Comparison of ENCODE assay signal across 9 cellular contexts in the genomic region with DNA sequence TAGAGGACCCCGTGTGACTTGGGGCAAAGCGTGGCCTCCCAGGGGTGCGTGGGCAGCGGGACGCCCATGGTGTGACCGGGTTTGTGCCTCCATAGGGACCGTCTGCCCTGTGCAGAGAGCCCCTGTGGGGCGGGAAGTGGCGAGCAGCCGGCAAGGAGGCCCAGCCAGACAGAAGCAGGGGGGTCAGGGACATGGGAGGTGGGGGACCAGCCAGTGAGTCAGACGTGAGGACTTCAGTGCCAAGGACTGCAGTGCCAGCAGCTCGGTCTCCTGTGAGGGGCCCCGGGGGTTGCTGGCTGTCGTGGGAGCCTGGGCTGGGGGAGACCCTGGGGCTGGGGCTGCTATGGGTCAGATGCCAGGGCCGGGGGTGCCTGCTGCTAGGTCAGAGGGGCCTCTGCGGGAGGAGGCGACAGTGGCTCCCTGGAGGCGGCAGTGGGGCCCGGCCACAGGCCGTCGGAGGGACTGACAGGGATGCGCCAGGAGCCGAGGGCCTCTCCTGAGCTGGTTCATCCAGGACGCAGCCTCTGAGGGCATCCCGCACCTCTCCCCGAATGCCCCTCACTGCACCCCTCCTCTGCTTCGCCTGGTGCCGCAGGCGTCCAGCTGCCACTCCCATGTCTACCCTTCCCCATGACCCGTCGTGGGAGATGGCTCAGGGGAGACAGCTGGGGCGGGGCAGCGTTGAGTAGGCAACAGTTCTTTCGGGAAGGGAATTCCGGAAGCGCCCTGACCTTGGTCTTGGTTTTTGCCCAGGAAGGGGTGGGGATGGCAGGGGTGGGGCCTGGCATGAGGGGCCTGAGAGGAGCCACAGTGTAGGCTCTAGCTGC.
DNase-seq lines count a peak whose midpoint lies in the region; ATAC-seq and TF ChIP-seq lines count a peak whose summit lies in the region.
"Had no signal": no experiment of that assay in that cellular context is flagged by ENCODE, and none has a peak within 500 bp of the region (broad histone marks: within the 10 kb centered on the region; RNA-seq: fewer than 3 reads in every experiment).

No MANE protein-coding gene starts in this region.

- TF ChIP-seq POLR2A in heart left ventricle (IDR thresholded peaks at IDR 0.05), result no peak
- TF ChIP-seq POLR2A in breast epithelium (IDR thresholded peaks at IDR 0.05), result no peak
- TF ChIP-seq POLR2A in vagina (IDR thresholded peaks at IDR 0.05), result no peak
- no peak for TF ChIP-seq POLR2A in GM18505 (IDR thresholded peaks at IDR 0.05; ENCODE audit: borderline replicate concordance, extremely low read depth, insufficient read depth, insufficient read length)

- intact Hi-C loops in heart left ventricle (cut with DNase I), result loop anchor here in 9 of 10 donors (1.0 to 10.0 kb wide), 9 partner anchors 88 to 533 kb away; no protein-coding TSS in a partner anchor
- intact Hi-C loops in left ventricle myocardium inferior (cut with micrococcal nuclease), result no loop called here
- intact Hi-C loops in breast epithelium (cut with DNase I; ENCODE audit: low total_unique reads), result no loop called here
- intact Hi-C loops in vagina (cut with DNase I), result loop anchor here (5.0 kb wide), 3 partner anchors 78 to 528 kb away; no protein-coding TSS in a partner anchor

- H3K27ac ChIP-seq in heart left ventricle (no peak overlapping the region), left ventricle myocardium inferior (replicated peaks) (no peak overlapping the region), breast epithelium (peak overlapping the region in 1 of 2 donors; percentile 29), vagina (peak overlapping the region; percentile 78)

- H3K4me1 ChIP-seq in heart left ventricle (peaks cover 0 to 57% (median 29%) of the 10 kb centered on the region in 12 donors), left ventricle myocardium inferior (peaks cover 62% of the 10 kb centered on the region), breast epithelium (peaks cover 13 to 28% of the 10 kb centered on the region in 2 donors), vagina (peaks cover 55% of the 10 kb centered on the region)

- H3K27ac Mint-ChIP-seq in progenitor cell of endocrine pancreas, result no peak overlapping the region
- H3K27ac Mint-ChIP-seq: activated naive CD8-positive, alpha-beta T cell had no signal

- no peak overlapping the region for H3K4me3 ChIP-seq in heart left ventricle
- H3K4me3 ChIP-seq in left ventricle myocardium inferior, result no peak overlapping the region
- peak overlapping the region; percentile 11 to 56 (median 12) for H3K4me3 ChIP-seq in breast epithelium
- H3K4me3 ChIP-seq in vagina, result peak overlapping the region; percentile 17 to 21

- H3K4me1 Mint-ChIP-seq in progenitor cell of endocrine pancreas (ENCODE audit: low read depth), result peaks cover 14% of the 10 kb centered on the region

- H3K9me3 ChIP-seq in heart left ventricle (no peaks in the 10 kb centered on the region), left ventricle myocardium inferior (replicated peaks) (no peaks in the 10 kb centered on the region), breast epithelium (no peaks in the 10 kb centered on the region), vagina (no peaks in the 10 kb centered on the region)

- DNase-seq in heart left ventricle (no peak), left ventricle myocardium inferior (no peak), breast epithelium (ENCODE audit: low spot score in 2 of 2) (no peak), kidney glomerular epithelial cell (lab: John Stamatoyannopoulos, UW) (peak; percentile 27), vagina (ENCODE audit: extremely low spot score in 2 of 2) (no peak), progenitor cell of endocrine pancreas (ENCODE audit: low spot score, unreplicated experiment) (no peak)

- 61 to 78% (median 76%) methylated on average over 15 to 36 of the region's 36 CpGs for WGBS in heart left ventricle, 4 donors

- no peak overlapping the region for H3K4me3 Mint-ChIP-seq in progenitor cell of endocrine pancreas (ENCODE audit: low read depth)
- H3K4me3 Mint-ChIP-seq: activated naive CD8-positive, alpha-beta T cell had no signal

- peaks cover 4% of the 10 kb centered on the region for H3K36me3 Mint-ChIP-seq in progenitor cell of endocrine pancreas (ENCODE audit: insufficient read depth)
- H3K36me3 Mint-ChIP-seq: activated naive CD8-positive, alpha-beta T cell had no signal

- H3K9me3 Mint-ChIP-seq in progenitor cell of endocrine pancreas (ENCODE audit: low read depth), result no peaks in the 10 kb centered on the region

- H3K27me3 Mint-ChIP-seq in progenitor cell of endocrine pancreas, result no peaks in the 10 kb centered on the region
- H3K27me3 Mint-ChIP-seq: activated naive CD8-positive, alpha-beta T cell had no signal

- peak in 3 of 4 donors; percentile 13 to 39 (median 28) for ATAC-seq in heart left ventricle
- no peak for ATAC-seq in HG03280 (IDR thresholded peaks at IDR 0.05; ENCODE audit: unreplicated experiment)
- ATAC-seq in GM18505 (IDR thresholded peaks at IDR 0.05; ENCODE audit: unreplicated experiment), result no peak

- H3K27me3 ChIP-seq in heart left ventricle (no peaks in the 10 kb centered on the region), left ventricle myocardium inferior (ENCODE audit: low read depth) (no peaks in the 10 kb centered on the region), breast epithelium (no peaks in the 10 kb centered on the region), vagina (no peaks in the 10 kb centered on the region)

- TF ChIP-seq CTCF in heart left ventricle (IDR thresholded peaks at IDR 0.05) (no peak), left ventricle myocardium inferior (IDR thresholded peaks at IDR 0.05; ENCODE audit: borderline replicate concordance) (no peak), breast epithelium (IDR thresholded peaks at IDR 0.05) (no peak), vagina (IDR thresholded peaks at IDR 0.05) (no peak), progenitor cell of endocrine pancreas (IDR thresholded peaks at IDR 0.05; ENCODE audit: unreplicated experiment) (no peak)

- H3K36me3 ChIP-seq in heart left ventricle, result peaks cover 0 to 63% (median 20%) of the 10 kb centered on the region in 9 donors
- peaks cover 40% of the 10 kb centered on the region for H3K36me3 ChIP-seq in left ventricle myocardium inferior
- H3K36me3 ChIP-seq in breast epithelium, result no peaks in the 10 kb centered on the region
- H3K36me3 ChIP-seq in vagina, result peaks cover 0 to 11% of the 10 kb centered on the region in 2 donors

Comparison
In these comparisons a context has a peak if more than half of its experiments do, and no peak if none do; other contexts are left out.
1. intact Hi-C loops: an anchor here in heart left ventricle (1.0 to 10.0 kb wide) and vagina (5.0 kb wide); none called in left ventricle myocardium inferior and breast epithelium.
2. ATAC-seq: peak in heart left ventricle (3 of 4); none in HG03280 (single experiment) and GM18505 (single experiment).
3. H3K4me3 ChIP-seq: peak in breast epithelium (3 of 3) and vagina (2 of 2); none in heart left ventricle (0 of 12) and left ventricle myocardium inferior (single experiment).